15 cellular contexts compared by ENCODE assay signal in genomic region chr4:144461906-144462305, GRCh38.
DNase-seq lines count a peak whose midpoint lies in the region; ATAC-seq and TF ChIP-seq lines count a peak whose summit lies in the region.
"Had no signal": no experiment of that assay in that cellular context is flagged by ENCODE, and none has a peak within 500 bp of the region (broad histone marks: within the 10 kb centered on the region; RNA-seq: fewer than 3 reads in every experiment).

No MANE protein-coding gene starts in this region.

- no peak overlapping the region for H3K27ac ChIP-seq in GM23338 (ENCODE audit: low read depth)
- H3K27ac ChIP-seq in RWPE1, result no peak overlapping the region
- H3K27ac ChIP-seq: BLaER1 had no signal

- H3K9me3 ChIP-seq in Loucy (ENCODE audit: insufficient read depth, low read depth, low read length), result no peaks in the 10 kb centered on the region
- H3K9me3 ChIP-seq: BLaER1 had no signal

- H3K9me2 ChIP-seq in GM23338 (ENCODE audit: insufficient read depth) (no peaks in the 10 kb centered on the region), Loucy (replicated peaks; ENCODE audit: low read depth, low read length) (no peaks in the 10 kb centered on the region)

- H3K9me3 Mint-ChIP-seq in GM23338, result no peaks in the 10 kb centered on the region
- no peaks in the 10 kb centered on the region for H3K9me3 Mint-ChIP-seq in MCF 10A (ENCODE audit: unreplicated experiment)
- H3K9me3 Mint-ChIP-seq: H9 had no signal

- no peak overlapping the region for H3K4me3 Mint-ChIP-seq in GM23338
- no peak overlapping the region for H3K4me3 Mint-ChIP-seq in MCF 10A (ENCODE audit: unreplicated experiment)
- H3K4me3 Mint-ChIP-seq: CD14-positive monocyte; CD4-positive, alpha-beta memory T cell; H9 had no signal

- H3K27me3 Mint-ChIP-seq in GM23338 (ENCODE audit: insufficient read depth, low read depth, poor library complexity) (peaks cover 2% of the 10 kb centered on the region), MCF 10A (ENCODE audit: insufficient read depth, unreplicated experiment) (no peaks in the 10 kb centered on the region)
- H3K27me3 Mint-ChIP-seq: CD4-positive, alpha-beta memory T cell had no signal

- no peak overlapping the region for H3K4me3 ChIP-seq in GM23338
- H3K4me3 ChIP-seq in Loucy (ENCODE audit: low read length, poor library complexity, severe bottlenecking), result no peak overlapping the region
- no peak overlapping the region for H3K4me3 ChIP-seq in skeletal muscle cell (ENCODE audit: low read depth, low read length)
- H3K4me3 ChIP-seq: BLaER1 had no signal

- peaks cover 5% of the 10 kb centered on the region; the same call in 1 of the 2 replicates for H3K4me1 ChIP-seq in GM23338 (ENCODE audit: insufficient read depth)
- no peaks in the 10 kb centered on the region for H3K4me1 ChIP-seq in Loucy (ENCODE audit: insufficient read depth, low read length, poor library complexity, severe bottlenecking)
- H3K4me1 ChIP-seq: BLaER1 had no signal

- POLR2A ChIA-PET in MCF 10A (lab: Yijun Ruan, JAX), result no interaction called here
- POLR2A ChIA-PET in RWPE1 (lab: Yijun Ruan, JAX; ENCODE audit: low non-redundant PET), result no interaction called here

- no peak overlapping the region for H3K4me2 ChIP-seq in GM23338
- H3K4me2 ChIP-seq in Loucy (ENCODE audit: low read depth, low read length, poor library complexity, severe bottlenecking), result no peak overlapping the region
- H3K4me2 ChIP-seq: BLaER1 had no signal

- CTCF ChIA-PET in MCF 10A (lab: Yijun Ruan, JAX) (no interaction called here), RWPE1 (lab: Yijun Ruan, JAX) (interaction anchor here (0.5 kb wide), 1 partner anchor 97 kb away, joined by 3 read pairs; no protein-coding TSS in a partner anchor)

- H3K36me3 Mint-ChIP-seq in GM23338 (ENCODE audit: low read depth) (no peaks in the 10 kb centered on the region), MCF 10A (ENCODE audit: insufficient read depth, unreplicated experiment) (no peaks in the 10 kb centered on the region)
- H3K36me3 Mint-ChIP-seq: CD14-positive monocyte; CD4-positive, alpha-beta memory T cell had no signal

- H3K27me3 ChIP-seq in GM23338 (ENCODE audit: insufficient read depth), result no peaks in the 10 kb centered on the region
- no peaks in the 10 kb centered on the region for H3K27me3 ChIP-seq in Loucy (ENCODE audit: insufficient read depth, low read length, poor library complexity, severe bottlenecking)
- H3K27me3 ChIP-seq: BLaER1 had no signal

- H3K27ac Mint-ChIP-seq in GM23338 (no peak overlapping the region), MCF 10A (ENCODE audit: low read depth, unreplicated experiment) (no peak overlapping the region)
- H3K27ac Mint-ChIP-seq: CD14-positive monocyte, H9 had no signal

- H3K36me3 ChIP-seq in GM23338 (ENCODE audit: insufficient read depth) (no peaks in the 10 kb centered on the region), Loucy (ENCODE audit: insufficient read depth, low read length) (no peaks in the 10 kb centered on the region)
- H3K36me3 ChIP-seq: BLaER1 had no signal

- H3F3A ChIP-seq in GM23338 (replicated peaks; ENCODE audit: low read depth), result no peaks in the 10 kb centered on the region
- no peaks in the 10 kb centered on the region for H3F3A ChIP-seq in Loucy (ENCODE audit: low read depth)

- H2AFZ ChIP-seq in GM23338, result no peak overlapping the region
- peak overlapping the region; percentile 50; the same call in 1 of the 2 replicates for H2AFZ ChIP-seq in Loucy (ENCODE audit: low read length)

- intact Hi-C loops in MCF 10A (cut with micrococcal nuclease), result no loop called here

- H3K79me2 ChIP-seq in GM23338 (replicated peaks; ENCODE audit: insufficient read depth), result no peaks in the 10 kb centered on the region
- H3K79me2 ChIP-seq in Loucy (ENCODE audit: insufficient read depth, low read length), result no peaks in the 10 kb centered on the region

- no peak overlapping the region for H3K9ac ChIP-seq in Loucy (ENCODE audit: low read depth, low read length, poor library complexity, severe bottlenecking)
- H3K9ac ChIP-seq: BLaER1 had no signal

- DNase-seq in GM23338 (ENCODE audit: low spot score) (peak; percentile 6), myocyte (ENCODE audit: low read depth) (peak; percentile 33), skeletal muscle cell (ENCODE audit: low read depth) (peak; percentile 4), NCI-H187 (lab: John Stamatoyannopoulos, UW) (no peak), MCF 10A (ENCODE audit: unreplicated experiment) (no peak), RWPE1 (ENCODE audit: low spot score) (no peak)
- DNase-seq: 8988T; CD4-positive, alpha-beta memory T cell; DMS153; DMS79; GDM1; H9 had no signal

- no peak for TF ChIP-seq CTCF in GM23338 (conservative IDR thresholded peaks at IDR 0.05; ENCODE audit: low read depth in 2 of 2)
- no peak for TF ChIP-seq CTCF in Loucy (conservative IDR thresholded peaks at IDR 0.05; ENCODE audit: low read length)
- TF ChIP-seq CTCF in MCF 10A (IDR thresholded peaks at IDR 0.05; ENCODE audit: unreplicated experiment), result no peak
- no peak for TF ChIP-seq CTCF in RWPE1 (conservative IDR thresholded peaks at IDR 0.05; ENCODE audit: low read depth)

- no peaks in the 10 kb centered on the region for H4K20me1 ChIP-seq in GM23338 (replicated peaks; ENCODE audit: insufficient read depth)
- no peaks in the 10 kb centered on the region for H4K20me1 ChIP-seq in Loucy (ENCODE audit: insufficient read depth, low read length, poor library complexity, severe bottlenecking)
- H4K20me1 ChIP-seq: BLaER1 had no signal

- BruUV-seq in MCF 10A (replicated peaks; lab: Mats Ljungman, UMichigan), result no TSS peak

- H3K4me1 Mint-ChIP-seq in GM23338 (peaks cover 7% of the 10 kb centered on the region; the same call in 2 of the 3 replicates), MCF 10A (ENCODE audit: insufficient read depth, unreplicated experiment) (no peaks in the 10 kb centered on the region)
- H3K4me1 Mint-ChIP-seq: CD14-positive monocyte; CD4-positive, alpha-beta memory T cell; H9 had no signal

- no peak for ATAC-seq in GM23338

TF ChIP-seq in GM23338, 12 proteins besides CTCF, POLR2A, EP300 and RAD21 (continues in another document):
- TF ChIP-seq POLR2AphosphoS5 (IDR thresholded peaks at IDR 0.05; ENCODE audit: low read depth), result no peak
- no peak for TF ChIP-seq ZNF331 (CRISPR knock-in tag; IDR thresholded peaks at IDR 0.05; ENCODE audit: low read depth)
- TF ChIP-seq NANOG (IDR thresholded peaks at IDR 0.05; ENCODE audit: borderline replicate concordance), result no peak
- TF ChIP-seq EZH2phosphoT487 (IDR thresholded peaks at IDR 0.05; ENCODE audit: unreplicated experiment), result no peak
- TF ChIP-seq EZH2 (IDR thresholded peaks at IDR 0.05; ENCODE audit: low read depth, unreplicated experiment), result no peak
- TF ChIP-seq ETS1 (IDR thresholded peaks at IDR 0.05), result no peak
- TF ChIP-seq REST (IDR thresholded peaks at IDR 0.05; ENCODE audit: unreplicated experiment), result no peak
- no peak for TF ChIP-seq ZNF114 (CRISPR knock-in tag; IDR thresholded peaks at IDR 0.05)
- no peak for TF ChIP-seq STAT1 (IDR thresholded peaks at IDR 0.05; ENCODE audit: unreplicated experiment)
- no peak for TF ChIP-seq JUNB (IDR thresholded peaks at IDR 0.05; ENCODE audit: unreplicated experiment)

Comparison
In these comparisons a context has a peak if more than half of its experiments do, and no peak if none do; other contexts are left out.
1. DNase-seq: peak in GM23338 (single experiment), myocyte (single experiment) and skeletal muscle cell (single experiment); none in NCI-H187 (0 of 2), MCF 10A (single experiment) and RWPE1 (single experiment).